10 cellular contexts compared by ENCODE assay signal in genomic region chr2:25165992-25166618, GRCh38. TPM values are rescaled to one million over a fixed set of nuclear protein-coding genes. Genes with fewer than 3 reads are reported as not detected.
DNase-seq lines count a peak whose midpoint lies in the region; ATAC-seq and TF ChIP-seq lines count a peak whose summit lies in the region.
"Had no signal": no experiment of that assay in that cellular context is flagged by ENCODE, and none has a peak within 500 bp of the region (broad histone marks: within the 10 kb centered on the region; RNA-seq: fewer than 3 reads in every experiment).

No MANE protein-coding gene starts in this region.

- peak; percentile 22 for TF ChIP-seq CTCF in CD8-positive, alpha-beta T cell (IDR thresholded peaks at IDR 0.05)

- H3K27ac ChIP-seq in CD8-positive, alpha-beta T cell (ENCODE audit: low read depth, low read length): no peak overlapping the region

- no peaks in the 10 kb centered on the region for H3K36me3 Mint-ChIP-seq in CD8-positive, alpha-beta T cell

- no peaks in the 10 kb centered on the region for H3K9me3 ChIP-seq in CD8-positive, alpha-beta T cell (ENCODE audit: low read length)

- peaks cover 13% of the 10 kb centered on the region for H3K4me1 ChIP-seq in CD8-positive, alpha-beta T cell (ENCODE audit: insufficient read depth, low read length)

- ATAC-seq in CD8-positive, alpha-beta T cell: peak; percentile 52
- ATAC-seq in GM18873 (IDR thresholded peaks at IDR 0.05; ENCODE audit: low FRiP score, unreplicated experiment) (peak; percentile 77), HG03103 (IDR thresholded peaks at IDR 0.05; ENCODE audit: low read depth, unreplicated experiment) (peak; percentile 83)
- ATAC-seq in stimulated activated naive CD8-positive, alpha-beta T cell treated with anti-CD3 and anti-CD28 coated beads, Interleukin-15, amount 100 ng/mL, for 72 hours: peak; percentile 76

- DNase-seq in CD8-positive, alpha-beta T cell: peak in 6 of 7 experiments; percentile 21 to 77 (median 46)
- peak; percentile 22 for DNase-seq in NCI-H526 treated with DMSO at 0.1 percent for 48 hours (lab: John Stamatoyannopoulos, UW)
- DNase-seq in activated CD8-positive, alpha-beta memory T cell treated with anti-CD3 and anti-CD28 coated beads, Interleukin-2, amount 50 U/mL, for 48 hours: peak; percentile 70
- peak; percentile 61 for DNase-seq in iPS-NIHi11 (ENCODE audit: low spot score)
- peak; percentile 37 to 55 for DNase-seq in stimulated activated naive CD8-positive, alpha-beta T cell treated with anti-CD3 and anti-CD28 coated beads, Interleukin-15, amount 100 ng/mL, for 72 hours
- no peak for DNase-seq in GDM1 (lab: John Stamatoyannopoulos, UW)

- H3K4me3 Mint-ChIP-seq in CD8-positive, alpha-beta T cell: no peak overlapping the region
- H3K4me3 Mint-ChIP-seq in stimulated activated naive CD8-positive, alpha-beta T cell treated with anti-CD3 and anti-CD28 coated beads, Interleukin-15, amount 100 ng/mL, for 72 hours: peak overlapping the region in 1 of 2 donors; percentile 1

- CTCF ChIA-PET in CD8-positive, alpha-beta T cell (lab: Charles Lee): interaction anchor here (0.6 to 4.8 kb wide), 19 partner anchors 11 to 756 kb away, joined by 3 to 35 read pairs (median 3); no protein-coding TSS in a partner anchor

- intact Hi-C loops in CD8-positive, alpha-beta T cell (cut with DNase I, micrococcal nuclease): loop anchor here (1.0 to 5.0 kb wide), 3 partner anchors 30 to 124 kb away; partner anchors contain the start of gene EFR3B (in 1 of the 2)

- H3K4me1 Mint-ChIP-seq in CD8-positive, alpha-beta T cell (ENCODE audit: low read depth): peaks cover 23% of the 10 kb centered on the region
- H3K4me1 Mint-ChIP-seq in stimulated activated naive CD8-positive, alpha-beta T cell treated with anti-CD3 and anti-CD28 coated beads, Interleukin-15, amount 100 ng/mL, for 72 hours: peaks cover 42% of the 10 kb centered on the region

- peaks cover 8% of the 10 kb centered on the region for H3K27me3 ChIP-seq in CD8-positive, alpha-beta T cell (ENCODE audit: insufficient read depth, low read length)

- no peaks in the 10 kb centered on the region for H3K36me3 ChIP-seq in CD8-positive, alpha-beta T cell (ENCODE audit: insufficient read depth, low read length)

- H3K27ac Mint-ChIP-seq in CD8-positive, alpha-beta T cell: no peak overlapping the region
- H3K27ac Mint-ChIP-seq in stimulated activated naive CD8-positive, alpha-beta T cell treated with anti-CD3 and anti-CD28 coated beads, Interleukin-15, amount 100 ng/mL, for 72 hours: no peak overlapping the region

- peaks cover 34% of the 10 kb centered on the region for H3K27me3 Mint-ChIP-seq in CD8-positive, alpha-beta T cell (ENCODE audit: low read depth)
- H3K27me3 Mint-ChIP-seq in stimulated activated naive CD8-positive, alpha-beta T cell treated with anti-CD3 and anti-CD28 coated beads, Interleukin-15, amount 100 ng/mL, for 72 hours: peaks cover 45% of the 10 kb centered on the region

- no peak overlapping the region for H3K4me3 ChIP-seq in CD8-positive, alpha-beta T cell (ENCODE audit: low read depth, low read length)

- POLR2A ChIA-PET in CD8-positive, alpha-beta T cell (lab: Charles Lee): interaction anchor here (0.9 to 1.0 kb wide), 2 partner anchors 11 to 24 kb away, joined by 3 read pairs; no protein-coding TSS in a partner anchor

- no peaks in the 10 kb centered on the region for H3K9me3 Mint-ChIP-seq in CD8-positive, alpha-beta T cell
- H3K9me3 Mint-ChIP-seq in stimulated activated naive CD8-positive, alpha-beta T cell treated with anti-CD3 and anti-CD28 coated beads, Interleukin-15, amount 100 ng/mL, for 72 hours: no peaks in the 10 kb centered on the region

RNA-seq across cellular contexts. Expression of gene POMC, which starts 2.3 kb away (rescaled TPM):
- total RNA-seq in CD8-positive, alpha-beta T cell: 1 to 10 TPM; 3.0 to 3.2 TPM
- total RNA-seq: fibroblast of villous mesenchyme, LHCN-M2 had no signal
